In genomic region chr21:40595806-40596205, GRCh38 we compare ENCODE assay signal across 21 cellular contexts.
"Had no signal": no experiment of that assay in that cellular context is flagged by ENCODE, and none has a peak within 500 bp of the region (broad histone marks: within the 10 kb centered on the region; RNA-seq: fewer than 3 reads in every experiment).

No MANE protein-coding gene starts in this region.

- H3K4me3 Mint-ChIP-seq: activated CD4-positive, alpha-beta memory T cell treated with anti-CD3 and anti-CD28 coated beads for 36 hours; activated naive CD8-positive, alpha-beta T cell; activated T-helper 1 cell treated with anti-CD3 and anti-CD28 coated beads, Interleukin-12 subunit alpha, Interleukin-12 subunit beta, Interleukin-2, Interleukin-4 antibody, amounts not matched to agents 30 ng/mL and 10 ng/mL and 1 ng/mL, durations not matched to agents 14 hours and 24 hours and 36 hours; mesothelial cell of epicardium; nephron had no signal

- H3K4me1 ChIP-seq: lower lobe of right lung, thyroid gland had no signal

- H3K27ac ChIP-seq: lower lobe of right lung, thyroid gland had no signal

- H3K36me3 Mint-ChIP-seq: activated CD4-positive, alpha-beta memory T cell treated with anti-CD3 and anti-CD28 coated beads for 36 hours; activated naive CD8-positive, alpha-beta T cell; mesothelial cell of epicardium had no signal

- FAIRE-seq: TTC549 had no signal

- H3K27me3 Mint-ChIP-seq: activated CD4-positive, alpha-beta memory T cell treated with anti-CD3 and anti-CD28 coated beads for 36 hours; activated naive CD8-positive, alpha-beta T cell had no signal

- H3K36me3 ChIP-seq: lower lobe of right lung, thyroid gland had no signal

- DNase-seq: activated CD4-positive, alpha-beta memory T cell treated with anti-CD3 and anti-CD28 coated beads for 36 hours; activated T-cell treated with anti-CD3 and anti-CD28 coated beads for 4 hours; amniotic stem cell; dermis blood vessel endothelial cell; foreskin melanocyte; glutamatergic neuron; hippocampal formation; islet precursor cell; lower lobe of right lung; nucleus accumbens; stimulated activated CD4-positive, alpha-beta T cell treated with anti-CD3 and anti-CD28 coated beads, Interleukin-12 subunit alpha, Interleukin-12 subunit beta, amount 100 ng/mL, for 4 hours; stimulated activated CD4-positive, alpha-beta T cell treated with anti-CD3 and anti-CD28 coated beads, Interleukin-1b, Interleukin-23, amount 100 ng/mL, for 48 hours; stimulated activated CD8-positive, alpha-beta memory T cell treated with anti-CD3 and anti-CD28 coated beads, Interleukin-4, amount 100 ng/mL, for 48 hours; stimulated activated naive CD4-positive, alpha-beta T cell treated with Interleukin-2 at 50 U/mL for 16 hours; T-helper 2 cell; thyroid gland had no signal

- H3K4me1 Mint-ChIP-seq: mesothelial cell of epicardium, nephron had no signal

- H3K27ac Mint-ChIP-seq: activated CD4-positive, alpha-beta memory T cell treated with anti-CD3 and anti-CD28 coated beads for 36 hours; activated naive CD8-positive, alpha-beta T cell; activated T-helper 1 cell treated with anti-CD3 and anti-CD28 coated beads, Interleukin-12 subunit alpha, Interleukin-12 subunit beta, Interleukin-2, Interleukin-4 antibody, amounts not matched to agents 30 ng/mL and 10 ng/mL and 1 ng/mL, durations not matched to agents 14 hours and 24 hours and 36 hours; mesothelial cell of epicardium; nephron had no signal

- H3K27me3 ChIP-seq: thyroid gland had no signal

- H3K9me3 ChIP-seq: lower lobe of right lung, thyroid gland had no signal

- H3K4me3 ChIP-seq: lower lobe of right lung, thyroid gland had no signal
